Comparison of ENCODE assay signal across 23 cellular contexts in genomic region chr5:113249216-113249615, GRCh38.
DNase-seq lines count a peak whose midpoint lies in the region; ATAC-seq, FAIRE-seq and TF ChIP-seq lines count a peak whose summit lies in the region.
"Had no signal": no experiment of that assay in that cellular context is flagged by ENCODE, and none has a peak within 500 bp of the region (broad histone marks: within the 10 kb centered on the region; RNA-seq: fewer than 3 reads in every experiment).

No MANE protein-coding gene starts in this region.

- H3K4ac ChIP-seq in mesendoderm (ENCODE audit: low read depth, low read length): no peak overlapping the region

- no peak for ATAC-seq in heart right ventricle
- no peak for ATAC-seq in left ventricle myocardium superior
- ATAC-seq: A549; activated T-cell treated with anti-CD3 and anti-CD28 coated beads, Interleukin-2, amount 50 U/mL, for 4 hours had no signal

- H3K27me3 ChIP-seq in heart right ventricle: no peaks in the 10 kb centered on the region
- H3K27me3 ChIP-seq in fibroblast of lung (ENCODE audit: control insufficient read depth, insufficient read depth, low read length): no peaks in the 10 kb centered on the region
- H3K27me3 ChIP-seq in parathyroid adenoma (ENCODE audit: control insufficient read depth, insufficient read depth, low read length): no peaks in the 10 kb centered on the region
- no peaks in the 10 kb centered on the region for H3K27me3 ChIP-seq in vagina
- H3K27me3 ChIP-seq in mesendoderm (ENCODE audit: insufficient read depth, low read length, poor library complexity): no peaks in the 10 kb centered on the region

- H3K36me3 ChIP-seq in heart right ventricle: no peaks in the 10 kb centered on the region
- no peaks in the 10 kb centered on the region for H3K36me3 ChIP-seq in fibroblast of lung (ENCODE audit: control insufficient read depth, insufficient read depth, low read length)
- H3K36me3 ChIP-seq in parathyroid adenoma (ENCODE audit: control insufficient read depth, insufficient read depth, low read length): no peaks in the 10 kb centered on the region
- H3K36me3 ChIP-seq in vagina: no peaks in the 10 kb centered on the region
- no peaks in the 10 kb centered on the region for H3K36me3 ChIP-seq in mesendoderm (ENCODE audit: control insufficient read depth, insufficient read depth, low read length)
- H3K36me3 ChIP-seq in kidney (ENCODE audit: control insufficient read depth in 1 of 2, insufficient read depth in 2 of 2, low read length in 2 of 2): no peaks in the 10 kb centered on the region

- H2BK120ac ChIP-seq in mesendoderm (ENCODE audit: low read depth, low read length): no peak overlapping the region

- H3K9ac ChIP-seq in fibroblast of lung (ENCODE audit: insufficient read depth, low read length) (no peak overlapping the region), parathyroid adenoma (no peak overlapping the region), mesendoderm (ENCODE audit: low read length) (no peak overlapping the region), kidney (ENCODE audit: low read length in 2 of 2) (no peak overlapping the region)

- H3K4me1 ChIP-seq in heart right ventricle (peaks cover 15 to 88% (median 63%) of the 10 kb centered on the region in 9 donors), fibroblast of lung (ENCODE audit: control insufficient read depth, extremely low read depth, insufficient read depth, low read length) (peaks cover 4% of the 10 kb centered on the region), parathyroid adenoma (peaks cover 79% of the 10 kb centered on the region), vagina (peaks cover 55% of the 10 kb centered on the region), mesendoderm (ENCODE audit: control insufficient read depth, low read depth, low read length) (peaks cover 21% of the 10 kb centered on the region), kidney (ENCODE audit: control insufficient read depth in 1 of 2, insufficient read depth in 1 of 2, low read depth in 1 of 2, low read length in 2 of 2) (peaks cover 7 to 20% of the 10 kb centered on the region in 2 donors)
- H3K4me1 ChIP-seq: A549 had no signal

- TF ChIP-seq CTCF in heart right ventricle (IDR thresholded peaks at IDR 0.05) (no peak), fibroblast of lung (conservative IDR thresholded peaks at IDR 0.05 in 1 of 2, IDR thresholded peaks at IDR 0.05 in 1 of 2; ENCODE audit: low read depth in 1 of 2, low read length in 2 of 2) (no peak), parathyroid adenoma (IDR thresholded peaks at IDR 0.05) (no peak), vagina (IDR thresholded peaks at IDR 0.05) (no peak), kidney (IDR thresholded peaks at IDR 0.05; ENCODE audit: borderline replicate concordance, extremely low read depth, insufficient read depth) (no peak)

- peaks cover 28% of the 10 kb centered on the region for H3K79me1 ChIP-seq in mesendoderm (ENCODE audit: low read length)

- H3K79me2 ChIP-seq in fibroblast of lung (ENCODE audit: control insufficient read depth, insufficient read depth, low read length) (no peaks in the 10 kb centered on the region), parathyroid adenoma (peaks cover 77% of the 10 kb centered on the region), mesendoderm (ENCODE audit: control insufficient read depth, insufficient read depth, low read length) (peaks cover 32% of the 10 kb centered on the region)

- H2AFZ ChIP-seq in fibroblast of lung (ENCODE audit: low read length): no peak overlapping the region
- H2AFZ ChIP-seq in parathyroid adenoma: no peak overlapping the region

- H4K5ac ChIP-seq in mesendoderm (ENCODE audit: low read length): no peak overlapping the region

- no peak overlapping the region for H2BK5ac ChIP-seq in mesendoderm (ENCODE audit: low read length)

- H3K23ac ChIP-seq in mesendoderm (ENCODE audit: low read length): no peak overlapping the region

- no peak overlapping the region for H4K8ac ChIP-seq in mesendoderm (ENCODE audit: low read depth, low read length)

- FAIRE-seq in kidney (lab: Jason Lieb, UNC): no peak
- FAIRE-seq: A549 had no signal

- H3K9me3 ChIP-seq in heart right ventricle (no peaks in the 10 kb centered on the region), fibroblast of lung (ENCODE audit: control insufficient read depth, insufficient read depth, low read depth, low read length) (no peaks in the 10 kb centered on the region), parathyroid adenoma (ENCODE audit: control insufficient read depth, low read length) (no peaks in the 10 kb centered on the region), vagina (no peaks in the 10 kb centered on the region), kidney (ENCODE audit: control insufficient read depth in 1 of 2, low read length in 2 of 2) (no peaks in the 10 kb centered on the region)

- H3K4me3 ChIP-seq in heart right ventricle: no peak overlapping the region
- H3K4me3 ChIP-seq in fibroblast of lung (replicated peaks in 1 of 4; ENCODE audit: control extremely low read depth in 1 of 4, insufficient read depth in 1 of 4, low read depth in 3 of 4, low read length in 4 of 4): no peak overlapping the region
- peak overlapping the region; percentile 3 for H3K4me3 ChIP-seq in parathyroid adenoma (ENCODE audit: low read depth, low read length)
- no peak overlapping the region for H3K4me3 ChIP-seq in vagina
- no peak overlapping the region for H3K4me3 ChIP-seq in mesendoderm (ENCODE audit: low read length)
- no peak overlapping the region for H3K4me3 ChIP-seq in kidney (ENCODE audit: low read length in 2 of 2)
- H3K4me3 ChIP-seq: A549, skin epidermis had no signal

- peak overlapping the region in 9 of 10 donors; percentile 53 to 83 (median 68) for H3K27ac ChIP-seq in heart right ventricle
- peak overlapping the region; percentile 67 for H3K27ac ChIP-seq in fibroblast of lung (ENCODE audit: insufficient read depth, low read length)
- peak overlapping the region; percentile 62 for H3K27ac ChIP-seq in parathyroid adenoma
- peak overlapping the region; percentile 68 for H3K27ac ChIP-seq in vagina
- H3K27ac ChIP-seq in mesendoderm (ENCODE audit: low read depth, low read length): no peak overlapping the region
- H3K27ac ChIP-seq in kidney (ENCODE audit: low read depth in 2 of 2, low read length in 2 of 2): peak overlapping the region in 1 of 2 donors; percentile 0
- H3K27ac ChIP-seq: A549, C4-2B, VCaP had no signal

- 77 to 78% methylated on average over 1 of the region's 1 CpG for WGBS in heart right ventricle, 2 donors
- no CpG with 5 or more reads among the region's 1 CpG for WGBS in mesendoderm (ENCODE audit: extremely low coverage, insufficient coverage, low lambda C conversion rate)

- no peaks in the 10 kb centered on the region for H4K20me1 ChIP-seq in fibroblast of lung (ENCODE audit: control insufficient read depth, extremely low read depth, insufficient read depth, low read length)

- H3K4me2 ChIP-seq in fibroblast of lung (ENCODE audit: extremely low read depth, insufficient read depth, low read length): no peak overlapping the region
- peak overlapping the region; percentile 13 for H3K4me2 ChIP-seq in parathyroid adenoma (ENCODE audit: low read length)
- no peak overlapping the region for H3K4me2 ChIP-seq in mesendoderm (ENCODE audit: low read length)
- H3K4me2 ChIP-seq: A549 had no signal

- intact Hi-C loops in heart right ventricle (cut with DNase I): loop anchor here in 2 of 10 donors (5.0 kb wide), 2 partner anchors 43 to 267 kb away; no protein-coding TSS in a partner anchor
- intact Hi-C loops in left ventricle myocardium superior (cut with micrococcal nuclease): no loop called here
- intact Hi-C loops in vagina (cut with DNase I): loop anchor here (5.0 kb wide), 1 partner anchor 707 kb away; no protein-coding TSS in a partner anchor
- intact Hi-C loops in kidney (cut with DNase I): no loop called here

- no peak for TF ChIP-seq POLR2A in vagina (IDR thresholded peaks at IDR 0.05)

- H2AK5ac ChIP-seq in mesendoderm (ENCODE audit: low read length): no peak overlapping the region

- H3K18ac ChIP-seq in mesendoderm (ENCODE audit: low read length): no peak overlapping the region

- H3K56ac ChIP-seq in mesendoderm (ENCODE audit: low read length): no peak overlapping the region

- DNase-seq in heart right ventricle: no peak
- no peak for DNase-seq in left ventricle myocardium superior
- DNase-seq in fibroblast of lung (ENCODE audit: low read depth in 2 of 2): peak in 1 of 2 donors; percentile 68
- no peak for DNase-seq in vagina (ENCODE audit: extremely low spot score in 2 of 2)
- DNase-seq in mesendoderm: no peak
- no peak for DNase-seq in kidney
- DNase-seq in NCI-H748 treated with DMSO at 0.1 percent for 48 hours (lab: John Stamatoyannopoulos, UW): no peak
- DNase-seq: activated CD4-positive, alpha-beta memory T cell treated with anti-CD3 and anti-CD28 coated beads, Interleukin-2, amount 10 ng/mL, durations not matched to agents 7 days and 5 days; activated T-cell treated with anti-CD3 and anti-CD28 coated beads, Interleukin-2, amount 50 U/mL, for 4 hours; caudate nucleus; HFFc6; NCI-H1048; NCI-H2081; NCI-H526; nucleus accumbens; SIG-M5; stimulated activated CD4-positive, alpha-beta T cell treated with anti-CD3 and anti-CD28 coated beads, Interleukin-4, amount 100 ng/mL, for 1 hour; substantia nigra had no signal

- H2BK15ac ChIP-seq in mesendoderm (replicated peaks; ENCODE audit: low read depth): no peak overlapping the region
